9 cellular contexts compared by ENCODE assay signal in the genomic region with DNA sequence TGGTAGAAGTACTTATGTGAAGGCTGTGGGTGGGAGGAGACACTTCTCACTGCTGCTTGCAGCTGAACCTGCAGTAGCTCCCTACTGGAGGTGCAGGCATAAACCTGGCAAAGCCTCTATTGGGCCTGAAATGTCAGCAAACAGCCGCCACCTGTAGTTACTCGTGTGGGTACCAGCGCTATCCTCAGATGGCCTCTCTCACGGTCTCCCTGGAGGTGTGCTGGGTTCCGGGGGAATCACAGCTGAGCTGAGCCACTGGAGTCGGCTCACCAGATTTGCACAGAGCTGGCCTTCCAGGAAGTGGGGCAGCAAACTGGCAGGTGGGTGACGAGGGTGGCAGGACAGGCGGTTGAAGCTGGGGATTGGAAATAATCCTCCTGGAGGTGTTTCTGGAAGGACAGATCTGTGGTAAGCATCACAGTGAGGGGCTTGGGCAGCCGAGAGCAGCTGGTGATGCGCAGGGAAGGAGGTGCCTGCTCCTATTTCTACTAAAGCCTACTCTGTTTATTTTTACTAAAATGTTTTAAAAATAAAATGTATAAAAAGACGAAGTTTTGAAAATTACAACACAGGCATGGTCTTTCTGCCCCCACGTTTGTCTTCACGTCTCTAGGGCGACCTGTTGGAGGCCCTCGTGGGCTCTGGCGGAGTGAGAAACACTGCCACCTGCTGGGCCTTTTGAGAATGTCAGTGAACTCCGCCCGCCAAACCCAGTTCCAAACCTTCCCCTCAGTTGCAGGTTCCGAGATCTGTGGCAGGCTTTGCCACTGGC.
DNase-seq lines count a peak whose midpoint lies in the region; ATAC-seq and TF ChIP-seq lines count a peak whose summit lies in the region.
"Had no signal": no experiment of that assay in that cellular context is flagged by ENCODE, and none has a peak within 500 bp of the region (broad histone marks: within the 10 kb centered on the region; RNA-seq: fewer than 3 reads in every experiment).

No MANE protein-coding gene starts in this region.

- no peak for TF ChIP-seq EP300 in Ishikawa (IDR thresholded peaks at IDR 0.05; ENCODE audit: borderline replicate concordance)

- H3K79me2 ChIP-seq in PC-9 (ENCODE audit: low read depth) (no peaks in the 10 kb centered on the region), fibroblast of lung (ENCODE audit: control insufficient read depth, insufficient read depth, low read length) (no peaks in the 10 kb centered on the region)

- H3K4me1 Mint-ChIP-seq in activated T-cell treated with anti-CD3 and anti-CD28 coated beads, Interleukin-2, amount 50 U/mL, for 4 hours (ENCODE audit: low read depth) = no peaks in the 10 kb centered on the region
- no peaks in the 10 kb centered on the region for H3K4me1 Mint-ChIP-seq in natural killer cell treated with Interleukin-12 subunit alpha and Interleukin-12 subunit beta and Interleukin-15 and Interleukin-18, amount 100 ng/mL, for 72 hours (ENCODE audit: low read depth in 2 of 2)

- H3K9me3 Mint-ChIP-seq in activated T-cell treated with anti-CD3 and anti-CD28 coated beads, Interleukin-2, amount 50 U/mL, for 4 hours = no peaks in the 10 kb centered on the region
- H3K9me3 Mint-ChIP-seq in natural killer cell treated with Interleukin-12 subunit alpha and Interleukin-12 subunit beta and Interleukin-15 and Interleukin-18, amount 100 ng/mL, for 72 hours = no peaks in the 10 kb centered on the region

- H4K20me1 ChIP-seq in PC-9 (ENCODE audit: insufficient read depth) (no peaks in the 10 kb centered on the region), fibroblast of lung (ENCODE audit: control insufficient read depth, extremely low read depth, insufficient read depth, low read length) (no peaks in the 10 kb centered on the region)

- H3K36me3 ChIP-seq in PC-9 (ENCODE audit: low read depth) = no peaks in the 10 kb centered on the region
- no peaks in the 10 kb centered on the region for H3K36me3 ChIP-seq in fibroblast of lung (ENCODE audit: control insufficient read depth, insufficient read depth, low read length)

- H3K4me3 ChIP-seq in PC-9 = no peak overlapping the region
- no peak overlapping the region for H3K4me3 ChIP-seq in fibroblast of lung (replicated peaks in 1 of 4; ENCODE audit: control extremely low read depth in 1 of 4, insufficient read depth in 1 of 4, low read depth in 3 of 4, low read length in 4 of 4)
- H3K4me3 ChIP-seq: skin epidermis had no signal

- H3F3A ChIP-seq in PC-9 (ENCODE audit: insufficient read depth, low read depth) = peaks cover 19% of the 10 kb centered on the region

- no peak overlapping the region for H3K27ac Mint-ChIP-seq in natural killer cell treated with Interleukin-12 subunit alpha and Interleukin-12 subunit beta and Interleukin-15 and Interleukin-18, amount 100 ng/mL, for 72 hours

- H3K27me3 ChIP-seq in PC-9 (ENCODE audit: insufficient read depth, low read depth) = no peaks in the 10 kb centered on the region
- no peaks in the 10 kb centered on the region for H3K27me3 ChIP-seq in fibroblast of lung (ENCODE audit: control insufficient read depth, insufficient read depth, low read length)

- TF ChIP-seq CTCF in 22Rv1 (IDR thresholded peaks at IDR 0.05) (peak; percentile 95), PC-9 (conservative IDR thresholded peaks at IDR 0.05) (peak; percentile 98), fibroblast of lung (conservative IDR thresholded peaks at IDR 0.05 in 1 of 2, IDR thresholded peaks at IDR 0.05 in 1 of 2; ENCODE audit: low read depth in 1 of 2, low read length in 2 of 2) (peak; percentile 74 to 87)

- CTCF ChIA-PET in PC-9 (lab: Charles Lee) = interaction anchor here (0.7 to 1.8 kb wide), 9 partner anchors 11 to 292 kb away, joined by 3 to 7 read pairs (median 3); partner anchors contain the start of gene HSPA2

- no TSS peak for BruUV-seq in PC-9 (replicated peaks; lab: Mats Ljungman, UMichigan)

- no peak overlapping the region for H3K9ac ChIP-seq in fibroblast of lung (ENCODE audit: insufficient read depth, low read length)

- no peak overlapping the region for H3K4me3 Mint-ChIP-seq in activated T-cell treated with anti-CD3 and anti-CD28 coated beads, Interleukin-2, amount 50 U/mL, for 4 hours
- H3K4me3 Mint-ChIP-seq in natural killer cell treated with Interleukin-12 subunit alpha and Interleukin-12 subunit beta and Interleukin-15 and Interleukin-18, amount 100 ng/mL, for 72 hours = no peak overlapping the region

- H3K4me2 ChIP-seq in PC-9 = peak overlapping the region; percentile 48
- no peak overlapping the region for H3K4me2 ChIP-seq in fibroblast of lung (ENCODE audit: extremely low read depth, insufficient read depth, low read length)

- DNase-seq in PC-9 (peak in 1 of 2 experiments; percentile 68), fibroblast of lung (ENCODE audit: low read depth in 2 of 2) (peak; percentile 36 to 68)
- peak; percentile 70 for DNase-seq in activated T-cell treated with anti-CD3 and anti-CD28 coated beads, Interleukin-2, amount 50 U/mL, for 4 hours
- peak; percentile 71 for DNase-seq in natural killer cell treated with Interleukin-12 subunit alpha and Interleukin-12 subunit beta and Interleukin-15 and Interleukin-18, amount 100 ng/mL, for 72 hours (ENCODE audit: low spot score)
- DNase-seq in stimulated activated naive CD4-positive, alpha-beta T cell treated with Interleukin-2 at 50 U/mL for 16 hours (lab: John Stamatoyannopoulos, UW) = peak; percentile 59

- peak; percentile 86 for TF ChIP-seq RAD21 in Ishikawa (IDR thresholded peaks at IDR 0.05; ENCODE audit: low read depth)

- POLR2A ChIA-PET in PC-9 (lab: Charles Lee; ENCODE audit: unreplicated experiment) = interaction anchor here (0.6 to 0.7 kb wide), 3 partner anchors 96 to 349 kb away, joined by 3 to 7 read pairs (median 5); partner anchors contain the start of gene HSPA2

- no peaks in the 10 kb centered on the region for H3K9me2 ChIP-seq in PC-9 (ENCODE audit: insufficient read depth)

- H3K36me3 Mint-ChIP-seq in activated T-cell treated with anti-CD3 and anti-CD28 coated beads, Interleukin-2, amount 50 U/mL, for 4 hours (ENCODE audit: insufficient read depth) = no peaks in the 10 kb centered on the region
- H3K36me3 Mint-ChIP-seq in natural killer cell treated with Interleukin-12 subunit alpha and Interleukin-12 subunit beta and Interleukin-15 and Interleukin-18, amount 100 ng/mL, for 72 hours = no peaks in the 10 kb centered on the region

- ATAC-seq in GM18498 (IDR thresholded peaks at IDR 0.05; ENCODE audit: unreplicated experiment) = peak; percentile 72
- peak; percentile 94 to 96 for ATAC-seq in activated T-cell treated with anti-CD3 and anti-CD28 coated beads, Interleukin-2, amount 50 U/mL, for 4 hours
- ATAC-seq in natural killer cell treated with Interleukin-12 subunit alpha and Interleukin-12 subunit beta and Interleukin-15 and Interleukin-18, amount 100 ng/mL, for 72 hours = peak; percentile 84

- H3K27ac ChIP-seq in 22Rv1 = no peak overlapping the region
- H3K27ac ChIP-seq in PC-9 = no peak overlapping the region
- no peak overlapping the region for H3K27ac ChIP-seq in fibroblast of lung (ENCODE audit: insufficient read depth, low read length)

- peak overlapping the region; percentile 64; the same call in 1 of the 2 replicates for H2AFZ ChIP-seq in PC-9
- H2AFZ ChIP-seq in fibroblast of lung (ENCODE audit: low read length) = peak overlapping the region; percentile 42

- intact Hi-C loops in PC-9 (cut with micrococcal nuclease; ENCODE audit: unreplicated experiment) = loop anchor here (1.0 to 5.0 kb wide), 4 partner anchors 96 to 294 kb away; partner anchors contain the start of gene HSPA2

- peaks cover 3% of the 10 kb centered on the region for H3K27me3 Mint-ChIP-seq in activated T-cell treated with anti-CD3 and anti-CD28 coated beads, Interleukin-2, amount 50 U/mL, for 4 hours (ENCODE audit: low read depth)
- peaks cover 9 to 10% of the 10 kb centered on the region in 2 donors for H3K27me3 Mint-ChIP-seq in natural killer cell treated with Interleukin-12 subunit alpha and Interleukin-12 subunit beta and Interleukin-15 and Interleukin-18, amount 100 ng/mL, for 72 hours

- H3K4me1 ChIP-seq in PC-9 (replicated peaks; ENCODE audit: insufficient read depth) (peaks cover 34% of the 10 kb centered on the region), fibroblast of lung (ENCODE audit: control insufficient read depth, extremely low read depth, insufficient read depth, low read length) (peaks cover 10% of the 10 kb centered on the region)

- H3K9me3 ChIP-seq in PC-9 (ENCODE audit: insufficient read depth, low read depth) = no peaks in the 10 kb centered on the region
- no peaks in the 10 kb centered on the region for H3K9me3 ChIP-seq in fibroblast of lung (ENCODE audit: control insufficient read depth, insufficient read depth, low read depth, low read length)

TF ChIP-seq in Ishikawa, 13 proteins besides CTCF, POLR2A, EP300 and RAD21 (continues in another document):
- TF ChIP-seq USF1 (IDR thresholded peaks at IDR 0.05) (no peak), MAX (IDR thresholded peaks at IDR 0.05) (peak; percentile 51; the same call in 1 of the 2 replicates), NFIC (IDR thresholded peaks at IDR 0.05) (no peak)
